In the genomic region with DNA sequence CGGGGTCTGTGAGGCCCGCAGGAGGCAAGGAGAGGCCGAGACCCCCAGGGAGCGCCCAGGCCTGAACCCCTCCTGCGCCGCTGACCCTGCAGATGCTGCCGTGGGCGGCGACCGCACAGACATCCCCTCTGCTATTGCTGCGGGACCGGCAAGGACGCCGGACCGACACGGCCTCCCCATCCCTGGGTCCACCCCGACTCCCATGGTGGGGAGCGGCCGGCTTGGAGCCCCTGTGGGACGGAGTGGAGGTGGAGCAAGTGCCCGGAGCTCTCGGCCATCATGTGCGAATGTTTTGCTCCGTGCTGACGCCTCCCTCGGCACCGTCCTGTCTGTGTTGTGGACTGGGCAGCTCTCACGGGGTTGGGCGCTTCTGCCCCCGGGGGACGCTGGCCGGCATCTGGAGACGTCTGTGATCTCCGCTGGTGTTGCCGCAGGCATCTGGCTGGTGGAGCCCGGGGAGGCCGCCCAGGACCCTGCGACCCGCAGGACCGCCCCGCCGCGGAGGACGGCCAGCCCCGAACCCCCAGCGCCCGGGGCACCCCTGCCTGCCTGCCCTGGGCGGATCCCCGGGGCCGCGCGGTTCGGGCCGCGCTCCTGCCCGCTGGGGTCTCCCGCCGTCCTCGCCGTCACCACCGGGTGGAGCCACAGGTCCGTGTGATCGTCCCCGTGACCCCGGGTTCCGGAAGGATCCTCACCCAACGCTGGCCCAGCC, we compare ENCODE assay signal across 8 cellular contexts. TPM values are rescaled to one million over a fixed set of nuclear protein-coding genes. Genes with fewer than 3 reads are reported as not detected.
DNase-seq lines count a peak whose midpoint lies in the region; ATAC-seq and TF ChIP-seq lines count a peak whose summit lies in the region.

No MANE protein-coding gene starts in this region.

- peak overlapping the region; percentile 27; the same call in 1 of the 2 replicates for H3K4me3 ChIP-seq in AG04450 (ENCODE audit: low read depth, low read length)
- peak overlapping the region; percentile 8 for H3K4me3 ChIP-seq in mesodermal cell (ENCODE audit: extremely low read depth, insufficient read depth, low read length, poor library complexity, severe bottlenecking)

- POLR2A ChIA-PET in AG04450 (lab: Yijun Ruan, JAX), result no interaction called here
- POLR2A ChIA-PET in activated CD4-positive, alpha-beta T cell treated with anti-CD3 and anti-CD28 coated beads, Interleukin-2, amount 10 ng/mL, durations not matched to agents 7 days and 5 days (lab: Charles Lee), result no interaction called here

- H3K9me3 Mint-ChIP-seq in HFFc6, result no peaks in the 10 kb centered on the region
- no peaks in the 10 kb centered on the region for H3K9me3 Mint-ChIP-seq in activated CD4-positive, alpha-beta T cell treated with anti-CD3 and anti-CD28 coated beads, Interleukin-2, amount 10 ng/mL, durations not matched to agents 7 days and 5 days

- peaks cover 18% of the 10 kb centered on the region for H3K27me3 ChIP-seq in AG04450 (ENCODE audit: control insufficient read depth, insufficient read depth, low read length)

- H3K27ac Mint-ChIP-seq in HFFc6, result peak overlapping the region; percentile 60; the same call in 1 of the 2 replicates
- no peak overlapping the region for H3K27ac Mint-ChIP-seq in activated CD4-positive, alpha-beta T cell treated with anti-CD3 and anti-CD28 coated beads, Interleukin-2, amount 10 ng/mL, durations not matched to agents 7 days and 5 days

- H3K9me3 ChIP-seq in AG04450 (ENCODE audit: control insufficient read depth, insufficient read depth, low read length) (peaks cover 28% of the 10 kb centered on the region), mesodermal cell (ENCODE audit: control insufficient read depth, low read length) (no peaks in the 10 kb centered on the region)

- no peaks in the 10 kb centered on the region for H3K36me3 Mint-ChIP-seq in HFFc6 (ENCODE audit: low read depth)
- no peaks in the 10 kb centered on the region for H3K36me3 Mint-ChIP-seq in activated CD4-positive, alpha-beta T cell treated with anti-CD3 and anti-CD28 coated beads, Interleukin-2, amount 10 ng/mL, durations not matched to agents 7 days and 5 days (ENCODE audit: low read depth)

- 22 to 28% methylated on average over 53 to 55 of the region's 67 CpGs for WGBS in mesodermal cell (ENCODE audit: insufficient coverage in 2 of 2), 2 experiments

- no peaks in the 10 kb centered on the region for H3K36me3 ChIP-seq in mesodermal cell (ENCODE audit: control insufficient read depth, insufficient read depth, low read length)

- no peak for ATAC-seq in HG03159 (IDR thresholded peaks at IDR 0.05; ENCODE audit: unreplicated experiment)
- no peak for ATAC-seq in HG03378 (IDR thresholded peaks at IDR 0.05; ENCODE audit: unreplicated experiment)

- no peak overlapping the region for H3K27ac ChIP-seq in AG04450 (ENCODE audit: low read depth, low read length)
- H3K27ac ChIP-seq in mesodermal cell (ENCODE audit: low read depth, low read length, severe bottlenecking), result no peak overlapping the region
- H3K27ac ChIP-seq in substantia nigra (ENCODE audit: low read depth, low read length, poor library complexity, severe bottlenecking), result no peak overlapping the region

- CTCF ChIA-PET in AG04450 (lab: Charles Lee), result interaction anchor here (0.7 to 1.1 kb wide), 2 partner anchors 243 to 290 kb away, joined by 3 read pairs; no protein-coding TSS in a partner anchor
- CTCF ChIA-PET in activated CD4-positive, alpha-beta T cell treated with anti-CD3 and anti-CD28 coated beads, Interleukin-2, amount 10 ng/mL, durations not matched to agents 7 days and 5 days (lab: Charles Lee), result no interaction called here

- DNase-seq in AG04450 (ENCODE audit: low read depth, low spot score), result no peak
- DNase-seq in HFFc6, result peak; percentile 11
- DNase-seq in activated CD4-positive, alpha-beta T cell treated with anti-CD3 and anti-CD28 coated beads, Interleukin-2, amount 10 ng/mL, durations not matched to agents 7 days and 5 days, result peak; percentile 39
- peak; percentile 26 for DNase-seq in effector CD4-positive, alpha-beta T cell
- peak in 45 of 49 donors; percentile 8 to 77 (median 48) for DNase-seq in substantia nigra (lab: John Stamatoyannopoulos, UW)

- TF ChIP-seq CTCF in AG04450 (IDR thresholded peaks at IDR 0.05; ENCODE audit: low read depth, low read length) (peak; percentile 54), HFFc6 (IDR thresholded peaks at IDR 0.05) (peak; percentile 81)

- peaks cover 9% of the 10 kb centered on the region for H3K4me1 ChIP-seq in mesodermal cell (ENCODE audit: control insufficient read depth, insufficient read depth, low read length, poor library complexity, severe bottlenecking)

- peak overlapping the region; percentile 74 for H3K4me3 Mint-ChIP-seq in HFFc6
- H3K4me3 Mint-ChIP-seq in activated CD4-positive, alpha-beta T cell treated with anti-CD3 and anti-CD28 coated beads, Interleukin-2, amount 10 ng/mL, durations not matched to agents 7 days and 5 days, result no peak overlapping the region

- H3K4me1 Mint-ChIP-seq in HFFc6 (ENCODE audit: low read depth), result peaks cover 27% of the 10 kb centered on the region
- peaks cover 9% of the 10 kb centered on the region for H3K4me1 Mint-ChIP-seq in activated CD4-positive, alpha-beta T cell treated with anti-CD3 and anti-CD28 coated beads, Interleukin-2, amount 10 ng/mL, durations not matched to agents 7 days and 5 days

- peaks cover 1% of the 10 kb centered on the region; the same call in 1 of the 2 replicates for H3K27me3 Mint-ChIP-seq in HFFc6 (ENCODE audit: insufficient read depth)
- H3K27me3 Mint-ChIP-seq in activated CD4-positive, alpha-beta T cell treated with anti-CD3 and anti-CD28 coated beads, Interleukin-2, amount 10 ng/mL, durations not matched to agents 7 days and 5 days, result peaks cover 17% of the 10 kb centered on the region

RNA-seq across cellular contexts. Expression of a gene that starts 12.8 kb away (rescaled TPM):
- polyA plus RNA-seq in AG04450 (2011; rRNA removed), result not detected in 2 replicates
- not detected in 2 replicates for polyA minus RNA-seq in AG04450 (2011; rRNA and poly(A)+ RNA removed)
- not detected for total RNA-seq in HFFc6 (2021; fragmentation: NEBNext Ultra II Directional; extraction: Animal tissue kit (Norgen Biotek cat#: 25700))
- not detected for total RNA-seq in activated CD4-positive, alpha-beta T cell treated with anti-CD3 and anti-CD28 coated beads, Interleukin-2, amount 10 ng/mL, durations not matched to agents 7 days and 5 days
- polyA plus RNA-seq in mesodermal cell (2013, experiment 1 of 2), result not detected
- polyA plus RNA-seq in mesodermal cell (2013, experiment 2 of 2), result not detected

RNA-seq across cellular contexts. Expression of a gene that starts 24.9 kb away (rescaled TPM):
- 1.1 and 2.1 TPM in 2 replicates for polyA plus RNA-seq in AG04450 (2011; rRNA removed)
- polyA minus RNA-seq in AG04450 (2011; rRNA and poly(A)+ RNA removed), result 1.3 and 1.4 TPM in 2 replicates
- total RNA-seq in HFFc6 (2021; fragmentation: NEBNext Ultra II Directional; extraction: Animal tissue kit (Norgen Biotek cat#: 25700)), result 10 to 100 TPM; 15.2 to 31.7 (median 26.0) TPM
- total RNA-seq in activated CD4-positive, alpha-beta T cell treated with anti-CD3 and anti-CD28 coated beads, Interleukin-2, amount 10 ng/mL, durations not matched to agents 7 days and 5 days, result 100 to 1,000 TPM in 1 of 2 experiments, 10 to 100 TPM in 1; 85.9 to 111 TPM
- 36.2 TPM for polyA plus RNA-seq in mesodermal cell (2013, experiment 1 of 2)
- polyA plus RNA-seq in mesodermal cell (2013, experiment 2 of 2), result 36.7 TPM

RNA-seq across cellular contexts. Expression of a gene that starts 25.2 kb away (rescaled TPM):
- 9.2 and 13.5 TPM in 2 replicates for polyA plus RNA-seq in AG04450 (2011; rRNA removed)
- 5.8 and 7.1 TPM in 2 replicates for polyA minus RNA-seq in AG04450 (2011; rRNA and poly(A)+ RNA removed)
- total RNA-seq in HFFc6 (2021; fragmentation: NEBNext Ultra II Directional; extraction: Animal tissue kit (Norgen Biotek cat#: 25700)), result 10 to 100 TPM; 23.8 to 32.8 (median 25.8) TPM
- 10 to 100 TPM; 25.4 to 26.1 TPM for total RNA-seq in activated CD4-positive, alpha-beta T cell treated with anti-CD3 and anti-CD28 coated beads, Interleukin-2, amount 10 ng/mL, durations not matched to agents 7 days and 5 days
- polyA plus RNA-seq in mesodermal cell (2013, experiment 1 of 2), result 16.5 TPM
- 14.0 TPM for polyA plus RNA-seq in mesodermal cell (2013, experiment 2 of 2)

RNA-seq across cellular contexts. Expression of a gene that starts 52.8 kb away (rescaled TPM):
- polyA plus RNA-seq in AG04450 (2011; rRNA removed), result 0.11 and 0.17 TPM in 2 replicates
- polyA minus RNA-seq in AG04450 (2011; rRNA and poly(A)+ RNA removed), result not detected in 2 replicates
- total RNA-seq in HFFc6 (2021; fragmentation: NEBNext Ultra II Directional; extraction: Animal tissue kit (Norgen Biotek cat#: 25700)), result under 1 TPM; 0.17 to 0.61 (median 0.36) TPM
- total RNA-seq in activated CD4-positive, alpha-beta T cell treated with anti-CD3 and anti-CD28 coated beads, Interleukin-2, amount 10 ng/mL, durations not matched to agents 7 days and 5 days, result not detected
- not detected for polyA plus RNA-seq in mesodermal cell (2013, experiment 1 of 2)
- polyA plus RNA-seq in mesodermal cell (2013, experiment 2 of 2), result not detected
